Comparison of ENCODE assay signal across 15 cellular contexts in the genomic region with DNA sequence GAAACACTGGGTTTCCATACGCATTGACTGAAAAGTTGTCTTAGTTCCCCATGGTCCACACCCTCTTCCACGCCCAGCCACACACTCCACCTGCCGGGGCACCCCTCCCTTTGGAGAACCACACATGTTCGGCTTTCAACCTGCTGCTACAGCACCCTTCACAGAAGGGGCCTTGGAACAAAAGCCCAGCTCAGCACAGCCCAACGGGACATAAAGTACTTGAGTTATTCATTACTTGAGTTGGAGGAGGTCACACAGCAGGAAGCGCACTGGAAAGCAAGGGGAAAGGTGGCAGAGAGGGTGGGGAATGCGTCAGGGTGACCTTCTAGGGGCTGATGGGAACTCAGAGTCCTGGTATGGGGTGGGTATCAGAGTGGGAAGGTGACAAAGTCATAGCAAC. TPM values are rescaled to one million over a fixed set of nuclear protein-coding genes. Genes with fewer than 3 reads are reported as not detected.
DNase-seq lines count a peak whose midpoint lies in the region; ATAC-seq and TF ChIP-seq lines count a peak whose summit lies in the region.
"Had no signal": no experiment of that assay in that cellular context is flagged by ENCODE, and none has a peak within 500 bp of the region (broad histone marks: within the 10 kb centered on the region; RNA-seq: fewer than 3 reads in every experiment).

No MANE protein-coding gene starts in this region.

- no peak overlapping the region for H2BK15ac ChIP-seq in mesendoderm (replicated peaks; ENCODE audit: low read depth)

- no peak overlapping the region for H4K5ac ChIP-seq in mesendoderm (ENCODE audit: low read length)

- no peak overlapping the region for H3K4me3 ChIP-seq in smooth muscle cell
- H3K4me3 ChIP-seq in mesendoderm (ENCODE audit: low read length) = no peak overlapping the region
- H3K4me3 ChIP-seq: BLaER1 treated with 17β-estradiol and CSF1 and Interleukin-3, amounts not matched to agents 10 nM and 100 nM; prostate gland had no signal

- ATAC-seq in HG03342 (IDR thresholded peaks at IDR 0.05; ENCODE audit: unreplicated experiment) = no peak
- ATAC-seq: Panc1, T-helper 17 cell had no signal

- WGBS in smooth muscle cell (ENCODE audit: low lambda C conversion rate) = 91% methylated on average over 7 of the region's 7 CpGs
- no CpG with 5 or more reads among the region's 7 CpGs for WGBS in mesendoderm (ENCODE audit: extremely low coverage, insufficient coverage, low lambda C conversion rate)

- H3K9me3 ChIP-seq in smooth muscle cell (replicated peaks; ENCODE audit: low read depth) = no peaks in the 10 kb centered on the region
- H3K9me3 ChIP-seq: BLaER1 treated with 17β-estradiol and CSF1 and Interleukin-3, amounts not matched to agents 10 nM and 100 nM; prostate gland had no signal

- no peak overlapping the region for H3K23ac ChIP-seq in mesendoderm (ENCODE audit: low read length)

- peaks cover 4% of the 10 kb centered on the region for H3K79me1 ChIP-seq in mesendoderm (ENCODE audit: low read length)

- H3K9ac ChIP-seq in smooth muscle cell (ENCODE audit: low read depth) = no peak overlapping the region
- H3K9ac ChIP-seq in mesendoderm (ENCODE audit: low read length) = no peak overlapping the region
- H3K9ac ChIP-seq: BLaER1 treated with 17β-estradiol and CSF1 and Interleukin-3, amounts not matched to agents 10 nM and 100 nM; KMS-11 had no signal

- H3F3A ChIP-seq in smooth muscle cell (ENCODE audit: low read depth) = peaks cover 12% of the 10 kb centered on the region

- H4K8ac ChIP-seq in mesendoderm (ENCODE audit: low read depth, low read length) = no peak overlapping the region

- H3K4me1 ChIP-seq in smooth muscle cell (ENCODE audit: low read depth) = peaks cover 12% of the 10 kb centered on the region
- H3K4me1 ChIP-seq in mesendoderm (ENCODE audit: control insufficient read depth, low read depth, low read length) = peaks cover 1% of the 10 kb centered on the region

- H3K36me3 ChIP-seq in smooth muscle cell (ENCODE audit: low read depth) (no peaks in the 10 kb centered on the region), mesendoderm (ENCODE audit: control insufficient read depth, insufficient read depth, low read length) (no peaks in the 10 kb centered on the region)
- H3K36me3 ChIP-seq: BLaER1 treated with 17β-estradiol and CSF1 and Interleukin-3, amounts not matched to agents 10 nM and 100 nM; prostate gland had no signal

- no peak overlapping the region for H2AFZ ChIP-seq in smooth muscle cell (ENCODE audit: low read depth)

- H4K20me1 ChIP-seq in smooth muscle cell (ENCODE audit: low read depth) = peaks cover 19% of the 10 kb centered on the region

- H2BK120ac ChIP-seq in mesendoderm (ENCODE audit: low read depth, low read length) = no peak overlapping the region

- no peak overlapping the region for H3K18ac ChIP-seq in mesendoderm (ENCODE audit: low read length)

- H2AK5ac ChIP-seq in mesendoderm (ENCODE audit: low read length) = no peak overlapping the region

- peak; percentile 24 for DNase-seq in DMS79 treated with DMSO at 0.1 percent for 48 hours (lab: John Stamatoyannopoulos, UW)
- peak; percentile 26 to 86 for DNase-seq in NCI-H524 (lab: John Stamatoyannopoulos, UW)
- peak; percentile 67 for DNase-seq in kidney tubule cell (ENCODE audit: low spot score)
- DNase-seq in smooth muscle cell (lab: John Stamatoyannopoulos, UW; ENCODE audit: unreplicated experiment) = no peak
- DNase-seq in NCI-H146 (lab: John Stamatoyannopoulos, UW) = no peak
- DNase-seq in AG08396 (ENCODE audit: low spot score) = no peak
- DNase-seq in mesendoderm = no peak
- DNase-seq: activated naive CD8-positive, alpha-beta T cell treated with anti-CD3 and anti-CD28 coated beads, Interleukin-2, amount 10 ng/mL, durations not matched to agents 7 days and 5 days; NCI-H1930; T-helper 17 cell had no signal

- H3K4me2 ChIP-seq in smooth muscle cell (peak overlapping the region; percentile 52), mesendoderm (ENCODE audit: low read length) (no peak overlapping the region)
- H3K4me2 ChIP-seq: BLaER1 treated with 17β-estradiol and CSF1 and Interleukin-3, amounts not matched to agents 10 nM and 100 nM; KMS-11 had no signal

- H3K27ac ChIP-seq in smooth muscle cell (ENCODE audit: low read depth) (no peak overlapping the region), mesendoderm (ENCODE audit: low read depth, low read length) (no peak overlapping the region)
- H3K27ac ChIP-seq: BLaER1 treated with 17β-estradiol and CSF1 and Interleukin-3, amounts not matched to agents 10 nM and 100 nM; KMS-11; prostate gland had no signal

- H2BK5ac ChIP-seq in mesendoderm (ENCODE audit: low read length) = no peak overlapping the region

- H3K4ac ChIP-seq in mesendoderm (ENCODE audit: low read depth, low read length) = no peak overlapping the region

- H3K56ac ChIP-seq in mesendoderm (ENCODE audit: low read length) = no peak overlapping the region

- H3K27me3 ChIP-seq in smooth muscle cell (ENCODE audit: low read depth) (no peaks in the 10 kb centered on the region), mesendoderm (ENCODE audit: insufficient read depth, low read length, poor library complexity) (no peaks in the 10 kb centered on the region)

- TF ChIP-seq CTCF in smooth muscle cell (IDR thresholded peaks at IDR 0.05; ENCODE audit: borderline replicate concordance, insufficient read depth, poor library complexity, severe bottlenecking) = no peak

- H3K79me2 ChIP-seq in smooth muscle cell (ENCODE audit: low read depth) (peaks cover 22% of the 10 kb centered on the region), mesendoderm (ENCODE audit: control insufficient read depth, insufficient read depth, low read length) (peaks cover 16% of the 10 kb centered on the region)

RNA-seq across cellular contexts. Expression of a gene that starts 3.0 kb away (rescaled TPM):
- 347 and 400 TPM in 2 replicates for total RNA-seq in smooth muscle cell
- 140 and 144 TPM in 2 replicates for polyA plus RNA-seq in smooth muscle cell
- 33.8 TPM for polyA plus RNA-seq in mesendoderm (2013, experiment 1 of 2)
- polyA plus RNA-seq in mesendoderm (2013, experiment 2 of 2) = 36.1 TPM

Comparison
In these comparisons a context has a peak if more than half of its experiments do, and no peak if none do; other contexts are left out.
1. DNase-seq: peak in DMS79 treated with DMSO at 0.1 percent for 48 hours (single experiment), NCI-H524 (2 of 2) and kidney tubule cell (single experiment); none in smooth muscle cell (single experiment), NCI-H146 (single experiment), AG08396 (single experiment) and mesendoderm (single experiment).